In the genomic region with DNA sequence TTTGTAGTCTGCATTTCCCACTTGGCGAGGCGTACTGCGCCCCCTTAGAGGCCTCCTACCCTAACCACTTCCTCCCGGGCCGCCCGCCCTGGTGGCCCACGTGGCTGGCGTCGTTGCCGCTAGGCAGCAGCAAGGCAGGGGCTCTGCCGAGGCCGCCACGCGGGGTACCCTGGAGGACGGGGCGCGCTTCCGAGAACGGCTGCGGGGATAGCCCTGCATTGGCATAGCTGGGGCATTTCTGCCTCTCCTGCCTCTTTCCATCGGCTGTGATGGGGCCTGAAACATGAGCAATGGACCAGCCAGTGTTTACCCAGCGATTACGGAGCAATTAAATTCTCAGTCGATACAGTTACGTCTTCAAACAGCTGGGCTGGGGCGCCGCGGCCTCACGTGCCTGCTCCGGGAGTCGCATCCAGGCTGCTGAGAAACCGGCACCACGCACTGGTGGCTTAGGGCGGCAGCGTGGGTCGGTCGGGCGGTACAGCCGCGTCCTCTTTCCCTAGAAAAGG, we compare ENCODE assay signal across 11 cellular contexts. TPM values are rescaled to one million over a fixed set of nuclear protein-coding genes. Genes with fewer than 3 reads are reported as not detected.
A peak's percentile ranks its signal among the peaks of the same experiment; 100 is the strongest.
DNase-seq lines count a peak whose midpoint lies in the region; ATAC-seq and TF ChIP-seq lines count a peak whose summit lies in the region.
"Had no signal": no experiment of that assay in that cellular context is flagged by ENCODE, and none has a peak within 500 bp of the region (broad histone marks: within the 10 kb centered on the region; RNA-seq: fewer than 3 reads in every experiment).

No MANE protein-coding gene starts in this region.

- no peak overlapping the region for H3K27ac Mint-ChIP-seq in CD8-positive, alpha-beta T cell
- H3K27ac Mint-ChIP-seq in immature natural killer cell = no peak overlapping the region

- ATAC-seq in CD8-positive, alpha-beta T cell = peak; percentile 67
- no peak for ATAC-seq in GM21737 (IDR thresholded peaks at IDR 0.05; ENCODE audit: unreplicated experiment)

- H3K4me3 Mint-ChIP-seq in CD8-positive, alpha-beta T cell = no peak overlapping the region
- no peak overlapping the region for H3K4me3 Mint-ChIP-seq in immature natural killer cell

- peak in 4 of 7 experiments; percentile 13 to 60 (median 28) for DNase-seq in CD8-positive, alpha-beta T cell
- peak; percentile 47 for DNase-seq in Jurkat, Clone E6-1 (ENCODE audit: low read depth, low spot score)
- DNase-seq in NCI-H774 (lab: John Stamatoyannopoulos, UW) (peak; percentile 90), immature natural killer cell (peak in 2 of 3 donors; percentile 9 to 10), RKO (ENCODE audit: low spot score) (no peak), inferior parietal cortex (ENCODE audit: extremely low spot score) (no peak), NCI-H446 (lab: John Stamatoyannopoulos, UW) (no peak)
- DNase-seq: NCI-H226 had no signal

- H3K9me3 ChIP-seq in CD8-positive, alpha-beta T cell (ENCODE audit: low read length) = no peaks in the 10 kb centered on the region
- H3K9me3 ChIP-seq: breast epithelium, neutrophil had no signal

- POLR2A ChIA-PET in CD8-positive, alpha-beta T cell (lab: Charles Lee) = no interaction called here

- peaks cover 10% of the 10 kb centered on the region for H3K4me1 ChIP-seq in CD8-positive, alpha-beta T cell (ENCODE audit: insufficient read depth, low read length)
- H3K4me1 ChIP-seq: breast epithelium had no signal

- TF ChIP-seq CTCF in CD8-positive, alpha-beta T cell (IDR thresholded peaks at IDR 0.05) = no peak

- CTCF ChIA-PET in CD8-positive, alpha-beta T cell (lab: Charles Lee) = no interaction called here

- no peak overlapping the region for H3K27ac ChIP-seq in CD8-positive, alpha-beta T cell (ENCODE audit: low read depth, low read length)
- H3K27ac ChIP-seq: neutrophil had no signal

- no peaks in the 10 kb centered on the region for H3K9me3 Mint-ChIP-seq in CD8-positive, alpha-beta T cell
- peaks cover 0 to 2% (median 0%) of the 10 kb centered on the region in 6 donors for H3K9me3 Mint-ChIP-seq in immature natural killer cell

- H3K36me3 ChIP-seq in CD8-positive, alpha-beta T cell (ENCODE audit: insufficient read depth, low read length) = no peaks in the 10 kb centered on the region
- H3K36me3 ChIP-seq: breast epithelium, neutrophil had no signal

- intact Hi-C loops in CD8-positive, alpha-beta T cell (cut with DNase I, micrococcal nuclease) = no loop called here

- H3K36me3 Mint-ChIP-seq in CD8-positive, alpha-beta T cell = no peaks in the 10 kb centered on the region
- H3K36me3 Mint-ChIP-seq in immature natural killer cell = no peaks in the 10 kb centered on the region

- H3K27me3 ChIP-seq in CD8-positive, alpha-beta T cell (ENCODE audit: insufficient read depth, low read length) = no peaks in the 10 kb centered on the region

- peaks cover 10% of the 10 kb centered on the region for H3K27me3 Mint-ChIP-seq in CD8-positive, alpha-beta T cell (ENCODE audit: low read depth)
- H3K27me3 Mint-ChIP-seq in immature natural killer cell (ENCODE audit: low read depth in 3 of 3) = peaks cover 2 to 12% (median 4%) of the 10 kb centered on the region in 3 donors

- H3K4me1 Mint-ChIP-seq in CD8-positive, alpha-beta T cell (ENCODE audit: low read depth) = peaks cover 13% of the 10 kb centered on the region
- peaks cover 5 to 7% of the 10 kb centered on the region in 2 donors for H3K4me1 Mint-ChIP-seq in immature natural killer cell

- no peak overlapping the region for H3K4me3 ChIP-seq in CD8-positive, alpha-beta T cell (ENCODE audit: low read depth, low read length)
- no peak overlapping the region for H3K4me3 ChIP-seq in Jurkat, Clone E6-1 (ENCODE audit: low read length)
- H3K4me3 ChIP-seq: breast epithelium had no signal

RNA-seq across cellular contexts. Expression of a gene that starts 38.1 kb away (rescaled TPM):
- 1 to 10 TPM; 4.4 to 6.7 TPM for total RNA-seq in CD8-positive, alpha-beta T cell
- not detected for polyA plus RNA-seq in Jurkat, Clone E6-1 (2012; ENCODE audit: insufficient read depth, insufficient read length)
- under 1 TPM in 1 of 3 donors, not detected in 2; 0.07 TPM for polyA plus RNA-seq in immature natural killer cell

Comparison
In these comparisons a context has a peak if more than half of its experiments do, and no peak if none do; other contexts are left out.
1. DNase-seq: peak in CD8-positive, alpha-beta T cell (4 of 7), Jurkat, Clone E6-1 (single experiment), NCI-H774 (single experiment) and immature natural killer cell (2 of 3); none in RKO (single experiment), inferior parietal cortex (single experiment) and NCI-H446 (0 of 2).